Comparison of ENCODE assay signal across 8 cellular contexts in genomic region chr4:185165605-185166063, GRCh38. TPM values are rescaled to one million over a fixed set of nuclear protein-coding genes. Genes with fewer than 3 reads are reported as not detected.
DNase-seq lines count a peak whose midpoint lies in the region; ATAC-seq, FAIRE-seq and TF ChIP-seq lines count a peak whose summit lies in the region.

No MANE protein-coding gene starts in this region.

- FAIRE-seq in K562 (lab: Jason Lieb, UNC), result no peak

- no peak for TF ChIP-seq CTCF in K562 (IDR thresholded peaks at IDR 0.05 in 2 of 3, conservative IDR thresholded peaks at IDR 0.05 in 1 of 3; ENCODE audit: insufficient read depth in 2 of 3, low read depth in 1 of 3, low read length in 3 of 3)

- POLR2A ChIA-PET in K562 (lab: Yijun Ruan, JAX), result interaction anchor here (0.9 kb wide), 1 partner anchor 8 kb away, joined by 4 read pairs; no protein-coding TSS in a partner anchor

- H3K4me1 ChIP-seq in K562 (replicated peaks in 1 of 2; ENCODE audit: control insufficient read depth in 2 of 2, insufficient read depth in 2 of 2, low read length in 2 of 2), result peaks cover 3 to 9% of the 10 kb centered on the region in 2 experiments; a peak in 2 of 5 replicates

- H3K9me3 ChIP-seq in K562 (replicated peaks; ENCODE audit: control insufficient read depth, insufficient read depth, low read depth, low read length), result no peaks in the 10 kb centered on the region

- BruUV-seq in K562 (replicated peaks; lab: Mats Ljungman, UMichigan), result no TSS peak

- no peak for TF ChIP-seq EP300 in K562 (IDR thresholded peaks at IDR 0.05; ENCODE audit: low read length)

- H4K20me1 ChIP-seq in K562 (replicated peaks; ENCODE audit: control insufficient read depth, insufficient read depth, low read length), result no peaks in the 10 kb centered on the region

- H3K4me2 ChIP-seq in K562 (ENCODE audit: insufficient read depth, low read length), result no peak overlapping the region

- peak; percentile 93 for ATAC-seq in GM19455 (IDR thresholded peaks at IDR 0.05; ENCODE audit: unreplicated experiment)
- ATAC-seq in HG03439 (IDR thresholded peaks at IDR 0.05; ENCODE audit: unreplicated experiment), result peak; percentile 82
- ATAC-seq in K562, result no peak

- H3K4me3 ChIP-seq in K562, result no peak overlapping the region

- intact Hi-C loops in K562 (cut with micrococcal nuclease), result no loop called here

- H3K36me3 ChIP-seq in K562 (ENCODE audit: control insufficient read depth, insufficient read depth, low read length), result peaks cover 84% of the 10 kb centered on the region

- H3K27ac ChIP-seq in K562 (ENCODE audit: extremely low read depth, low read depth, low read length), result no peak overlapping the region

- CTCF ChIA-PET in K562 (lab: Yijun Ruan, JAX; ENCODE audit: low intra/inter-chr PET ratio), result no interaction called here

- no peaks in the 10 kb centered on the region for H3K9me1 ChIP-seq in K562 (ENCODE audit: control insufficient read depth, insufficient read depth, low read length)

- in situ Hi-C loops in K562 (cut with MboI), result no loop called here

- H3K79me2 ChIP-seq in K562 (ENCODE audit: control insufficient read depth, insufficient read depth, low read length), result peaks cover 4% of the 10 kb centered on the region; the same call in 1 of the 3 replicates

- H2AFZ ChIP-seq in K562 (ENCODE audit: low read depth, low read length), result no peak overlapping the region

- TF ChIP-seq POLR2A in K562 (conservative IDR thresholded peaks at IDR 0.05), result no peak

- H3K9ac ChIP-seq in K562 (ENCODE audit: insufficient read depth in 1 of 2, low read depth in 2 of 2, low read length in 2 of 2), result no peak overlapping the region

- 62% methylated on average over 2 of the region's 2 CpGs for WGBS in K562 (ENCODE audit: insufficient coverage, low coverage, missing lambda C conversion rate)

- no peaks in the 10 kb centered on the region for H3K27me3 ChIP-seq in K562 (ENCODE audit: control insufficient read depth in 2 of 2, insufficient read depth in 2 of 2, low read length in 2 of 2)

- DNase-seq in EL, result peak; percentile 44
- DNase-seq in K562 (ENCODE audit: extremely low read depth in 1 of 4, low spot score in 3 of 4), result no peak
- DNase-seq in NCI-H1105 treated with DMSO at 0.1 percent for 48 hours (lab: John Stamatoyannopoulos, UW), result no peak
- DNase-seq in GOT3 (lab: John Stamatoyannopoulos, UW), result no peak
- no peak for DNase-seq in 8988T
- DNase-seq in NCI-H1417 treated with DMSO at 0.1 percent for 48 hours (lab: John Stamatoyannopoulos, UW), result no peak

- no peak for TF ChIP-seq RAD21 in K562 (CRISPR knock-in tag; conservative IDR thresholded peaks at IDR 0.05 in 1 of 2, IDR thresholded peaks at IDR 0.05 in 1 of 2)

TF ChIP-seq in K562, 482 proteins besides CTCF, POLR2A, EP300 and RAD21 (continues in another document):
- TF ChIP-seq CBFA2T3 (IDR thresholded peaks at IDR 0.05) (peak; percentile 11; the same call in 1 of the 2 replicates), CEBPB (tag; IDR thresholded peaks at IDR 0.05) (0 out of 2 replicates have a peak, but pooled peaks have one; percentile 15)
- TF ChIP-seq, protein P1, sequence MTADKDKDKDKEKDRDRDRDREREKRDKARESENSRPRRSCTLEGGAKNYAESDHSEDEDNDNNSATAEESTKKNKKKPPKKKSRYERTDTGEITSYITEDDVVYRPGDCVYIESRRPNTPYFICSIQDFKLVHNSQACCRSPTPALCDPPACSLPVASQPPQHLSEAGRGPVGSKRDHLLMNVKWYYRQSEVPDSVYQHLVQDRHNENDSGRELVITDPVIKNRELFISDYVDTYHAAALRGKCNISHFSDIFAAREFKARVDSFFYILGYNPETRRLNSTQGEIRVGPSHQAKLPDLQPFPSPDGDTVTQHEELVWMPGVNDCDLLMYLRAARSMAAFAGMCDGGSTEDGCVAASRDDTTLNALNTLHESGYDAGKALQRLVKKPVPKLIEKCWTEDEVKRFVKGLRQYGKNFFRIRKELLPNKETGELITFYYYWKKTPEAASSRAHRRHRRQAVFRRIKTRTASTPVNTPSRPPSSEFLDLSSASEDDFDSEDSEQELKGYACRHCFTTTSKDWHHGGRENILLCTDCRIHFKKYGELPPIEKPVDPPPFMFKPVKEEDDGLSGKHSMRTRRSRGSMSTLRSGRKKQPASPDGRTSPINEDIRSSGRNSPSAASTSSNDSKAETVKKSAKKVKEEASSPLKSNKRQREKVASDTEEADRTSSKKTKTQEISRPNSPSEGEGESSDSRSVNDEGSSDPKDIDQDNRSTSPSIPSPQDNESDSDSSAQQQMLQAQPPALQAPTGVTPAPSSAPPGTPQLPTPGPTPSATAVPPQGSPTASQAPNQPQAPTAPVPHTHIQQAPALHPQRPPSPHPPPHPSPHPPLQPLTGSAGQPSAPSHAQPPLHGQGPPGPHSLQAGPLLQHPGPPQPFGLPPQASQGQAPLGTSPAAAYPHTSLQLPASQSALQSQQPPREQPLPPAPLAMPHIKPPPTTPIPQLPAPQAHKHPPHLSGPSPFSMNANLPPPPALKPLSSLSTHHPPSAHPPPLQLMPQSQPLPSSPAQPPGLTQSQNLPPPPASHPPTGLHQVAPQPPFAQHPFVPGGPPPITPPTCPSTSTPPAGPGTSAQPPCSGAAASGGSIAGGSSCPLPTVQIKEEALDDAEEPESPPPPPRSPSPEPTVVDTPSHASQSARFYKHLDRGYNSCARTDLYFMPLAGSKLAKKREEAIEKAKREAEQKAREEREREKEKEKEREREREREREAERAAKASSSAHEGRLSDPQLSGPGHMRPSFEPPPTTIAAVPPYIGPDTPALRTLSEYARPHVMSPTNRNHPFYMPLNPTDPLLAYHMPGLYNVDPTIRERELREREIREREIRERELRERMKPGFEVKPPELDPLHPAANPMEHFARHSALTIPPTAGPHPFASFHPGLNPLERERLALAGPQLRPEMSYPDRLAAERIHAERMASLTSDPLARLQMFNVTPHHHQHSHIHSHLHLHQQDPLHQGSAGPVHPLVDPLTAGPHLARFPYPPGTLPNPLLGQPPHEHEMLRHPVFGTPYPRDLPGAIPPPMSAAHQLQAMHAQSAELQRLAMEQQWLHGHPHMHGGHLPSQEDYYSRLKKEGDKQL (CRISPR knock-in tag; IDR thresholded peaks at IDR 0.05; ENCODE audit: borderline replicate concordance), result no peak

RNA-seq across cellular contexts. Expression of gene SLC25A4, which starts 22.6 kb away (rescaled TPM):
- total RNA-seq in K562 (2011; cell fraction: chromatin; rRNA removed; ENCODE audit: low replicate concordance), result 11.5 and 23.4 TPM in 2 replicates
- total RNA-seq in K562 (2011; cell fraction: nucleolus; rRNA removed), result 18.2 and 20.8 TPM in 2 replicates
- 18.3 and 19.0 TPM in 2 replicates for total RNA-seq in K562 (2011; cell fraction: nucleoplasm; rRNA removed)
- total RNA-seq in K562 (2014; rRNA removed) (18.2 and 24.5 TPM in 2 replicates), K562 (2014; rRNA removed; fragmentation: Illumina TruSeq; extraction: Trizol) (17.7 and 19.5 TPM in 2 replicates), K562 (2015; rRNA removed; fragmentation: Illumina TruSeq; extraction: Trizol) (16.9 and 19.6 TPM in 2 replicates), K562 (2021) (28.4 and 30.3 TPM in 2 replicates)
- polyA plus RNA-seq in K562 (2011; rRNA removed) (28.6 and 29.8 TPM in 2 replicates), K562 (2014; fragmentation: Illumina TruSeq; extraction: Trizol) (17.5 and 19.7 TPM in 2 replicates), K562 (2014; fragmentation: Nextera tagmentation; extraction: Ambion mirVana) (10 to 100 TPM in 1 of 2 experiments, 1 to 10 TPM in 1; 8.3 to 13.6 TPM), K562 (2014; rRNA removed) (25.5 and 27.4 TPM in 2 replicates)
- 23.4 and 25.3 TPM in 2 replicates for polyA plus RNA-seq in K562 (2011; cell fraction: cytosol; rRNA removed)
- 33.8 and 41.2 TPM in 2 replicates for polyA plus RNA-seq in K562 (2011; cell fraction: nucleus; rRNA removed)
- polyA plus RNA-seq in K562 (2012), result 29.1 and 29.6 TPM in 2 replicates
- 12.5 and 13.2 TPM in 2 replicates for polyA minus RNA-seq in K562 (2011; rRNA and poly(A)+ RNA removed)
- 12.5 and 14.7 TPM in 2 replicates for polyA minus RNA-seq in K562 (2011; cell fraction: cytosol; rRNA and poly(A)+ RNA removed)
- polyA minus RNA-seq in K562 (2011; cell fraction: nucleus; rRNA and poly(A)+ RNA removed), result 10.0 and 15.6 TPM in 2 replicates

RNA-seq across cellular contexts. Expression of gene CFAP97, which starts 38.2 kb away (rescaled TPM):
- 13.8 and 79.1 TPM in 2 replicates for total RNA-seq in K562 (2011; cell fraction: chromatin; rRNA removed; ENCODE audit: low replicate concordance)
- 7.0 and 11.4 TPM in 2 replicates for total RNA-seq in K562 (2011; cell fraction: nucleolus; rRNA removed)
- 19.9 and 32.4 TPM in 2 replicates for total RNA-seq in K562 (2011; cell fraction: nucleoplasm; rRNA removed)
- total RNA-seq in K562 (2014; rRNA removed), result 19.9 and 22.0 TPM in 2 replicates
- total RNA-seq in K562 (2014; rRNA removed; fragmentation: Illumina TruSeq; extraction: Trizol), result 57.7 and 68.7 TPM in 2 replicates
- 51.3 and 57.5 TPM in 2 replicates for total RNA-seq in K562 (2015; rRNA removed; fragmentation: Illumina TruSeq; extraction: Trizol)
- total RNA-seq in K562 (2021), result 42.7 and 44.6 TPM in 2 replicates
- 48.0 and 57.8 TPM in 2 replicates for polyA plus RNA-seq in K562 (2011; rRNA removed)
- 9.1 and 19.2 TPM in 2 replicates for polyA plus RNA-seq in K562 (2011; cell fraction: cytosol; rRNA removed)
- polyA plus RNA-seq in K562 (2011; cell fraction: nucleus; rRNA removed), result 14.3 and 16.2 TPM in 2 replicates
- 23.9 and 27.7 TPM in 2 replicates for polyA plus RNA-seq in K562 (2012)
- polyA plus RNA-seq in K562 (2014; fragmentation: Illumina TruSeq; extraction: Trizol), result 35.7 and 44.4 TPM in 2 replicates
- 10 to 100 TPM; 17.3 to 42.7 TPM for polyA plus RNA-seq in K562 (2014; fragmentation: Nextera tagmentation; extraction: Ambion mirVana)
- 21.3 and 24.6 TPM in 2 replicates for polyA plus RNA-seq in K562 (2014; rRNA removed)
- polyA minus RNA-seq in K562 (2011; rRNA and poly(A)+ RNA removed), result 82.2 and 111 TPM in 2 replicates
- polyA minus RNA-seq in K562 (2011; cell fraction: cytosol; rRNA and poly(A)+ RNA removed), result 22.3 and 34.3 TPM in 2 replicates
- 14.9 and 27.8 TPM in 2 replicates for polyA minus RNA-seq in K562 (2011; cell fraction: nucleus; rRNA and poly(A)+ RNA removed)

RNA-seq across cellular contexts. Expression of gene SNX25, which starts 43.8 kb away (rescaled TPM):
- total RNA-seq in K562 (2011; cell fraction: chromatin; rRNA removed; ENCODE audit: low replicate concordance), result 50.4 and 67.3 TPM in 2 replicates
- 12.7 and 16.2 TPM in 2 replicates for total RNA-seq in K562 (2011; cell fraction: nucleolus; rRNA removed)
- total RNA-seq in K562 (2011; cell fraction: nucleoplasm; rRNA removed), result 27.6 and 33.9 TPM in 2 replicates
- 9.4 and 10.4 TPM in 2 replicates for total RNA-seq in K562 (2014; rRNA removed)
- total RNA-seq in K562 (2014; rRNA removed; fragmentation: Illumina TruSeq; extraction: Trizol), result 15.5 and 18.0 TPM in 2 replicates
- 12.7 and 14.4 TPM in 2 replicates for total RNA-seq in K562 (2015; rRNA removed; fragmentation: Illumina TruSeq; extraction: Trizol)
- total RNA-seq in K562 (2021), result 12.6 and 14.4 TPM in 2 replicates
- polyA plus RNA-seq in K562 (2011; rRNA removed), result 21.9 and 23.4 TPM in 2 replicates
- 2.3 and 9.1 TPM in 2 replicates for polyA plus RNA-seq in K562 (2011; cell fraction: cytosol; rRNA removed)
- 13.5 and 17.9 TPM in 2 replicates for polyA plus RNA-seq in K562 (2011; cell fraction: nucleus; rRNA removed)
- polyA plus RNA-seq in K562 (2012), result 6.5 and 10.3 TPM in 2 replicates
- 10.4 and 13.3 TPM in 2 replicates for polyA plus RNA-seq in K562 (2014; fragmentation: Illumina TruSeq; extraction: Trizol)
- 1 to 10 TPM; 2.5 TPM for polyA plus RNA-seq in K562 (2014; fragmentation: Nextera tagmentation; extraction: Ambion mirVana)
- 9.5 and 9.6 TPM in 2 replicates for polyA plus RNA-seq in K562 (2014; rRNA removed)
- 57.4 and 75.6 TPM in 2 replicates for polyA minus RNA-seq in K562 (2011; rRNA and poly(A)+ RNA removed)
- polyA minus RNA-seq in K562 (2011; cell fraction: cytosol; rRNA and poly(A)+ RNA removed), result 14.9 and 15.0 TPM in 2 replicates
- 11.8 and 26.8 TPM in 2 replicates for polyA minus RNA-seq in K562 (2011; cell fraction: nucleus; rRNA and poly(A)+ RNA removed)
